1 cellular context compared by ENCODE assay signal in genomic region chr1:54764132-54764921, GRCh38.
TF ChIP-seq lines count a peak whose summit lies in the region.

TSS of gene PARS2 (minus strand) at chr1:54764523. CDS start at chr1:54759161, 5,362 bp downstream.

TF ChIP-seq in K562, 482 proteins besides CTCF, POLR2A, EP300 and RAD21 (continued from another document and continues in another):
- TF ChIP-seq TFE3 (CRISPR knock-in tag; IDR thresholded peaks at IDR 0.05): no peak
- TF ChIP-seq TSHZ1 (CRISPR knock-in tag; IDR thresholded peaks at IDR 0.05): no peak
- peak in 1 of 2 experiments; percentile 34; a peak in 1 of 4 replicates for TF ChIP-seq TEAD1 (CRISPR knock-in tag; IDR thresholded peaks at IDR 0.05)
- TF ChIP-seq KAT7 (CRISPR knock-in tag; IDR thresholded peaks at IDR 0.05; ENCODE audit: borderline replicate concordance): peak; percentile 66; the same call in 1 of the 2 replicates
- 0 out of 2 replicates have a peak, but pooled peaks have one; percentile 31 for TF ChIP-seq HBP1 (CRISPR knock-in tag; IDR thresholded peaks at IDR 0.05)
- no peak for TF ChIP-seq ZNF318 (IDR thresholded peaks at IDR 0.05; ENCODE audit: borderline replicate concordance in 1 of 2, low read depth in 1 of 2)
- TF ChIP-seq STAT5A (IDR thresholded peaks at IDR 0.05; ENCODE audit: borderline replicate concordance, low read length): no peak
- no peak for TF ChIP-seq NFRKB (IDR thresholded peaks at IDR 0.05; ENCODE audit: low read depth)
- peak; percentile 71; the same call in 1 of the 2 replicates for TF ChIP-seq HDAC2 (IDR thresholded peaks at IDR 0.05)
- no peak for TF ChIP-seq HIVEP1 (CRISPR knock-in tag; IDR thresholded peaks at IDR 0.05)
- no peak for TF ChIP-seq TFAM (CRISPR knock-in tag; conservative IDR thresholded peaks at IDR 0.05)
- peak; percentile 93 for TF ChIP-seq ZBTB1 (CRISPR knock-in tag; IDR thresholded peaks at IDR 0.05; ENCODE audit: borderline replicate concordance, low read depth)
- TF ChIP-seq SNIP1 (IDR thresholded peaks at IDR 0.05; ENCODE audit: low read depth): peak; percentile 90
- TF ChIP-seq RCOR1 (IDR thresholded peaks at IDR 0.05; ENCODE audit: borderline replicate concordance in 1 of 2, low read depth in 2 of 2, low read length in 2 of 2): peak in 1 of 2 experiments; percentile 72; a peak in 1 of 4 replicates
- TF ChIP-seq FOXJ2 (tag; IDR thresholded peaks at IDR 0.05): no peak
- no peak for TF ChIP-seq TRIM25 (IDR thresholded peaks at IDR 0.05; ENCODE audit: borderline replicate concordance)
- TF ChIP-seq CBFA2T3 (IDR thresholded peaks at IDR 0.05): no peak
- TF ChIP-seq BCOR (IDR thresholded peaks at IDR 0.05): no peak
- TF ChIP-seq SIX5 (IDR thresholded peaks at IDR 0.05; ENCODE audit: borderline replicate concordance in 1 of 2, insufficient read depth in 1 of 2, low read depth in 1 of 2, low read length in 2 of 2): no peak
- TF ChIP-seq ATF2 (CRISPR knock-in tag; IDR thresholded peaks at IDR 0.05): no peak
- no peak for TF ChIP-seq PYGO2 (tag; IDR thresholded peaks at IDR 0.05)
- 0 out of 2 replicates have a peak, but pooled peaks have one; percentile 29 for TF ChIP-seq CAMTA2 (CRISPR knock-in tag; conservative IDR thresholded peaks at IDR 0.05)
- TF ChIP-seq NEUROD1 (IDR thresholded peaks at IDR 0.05; ENCODE audit: borderline replicate concordance, low read depth, low read length, partially characterized antibody): no peak
- TF ChIP-seq BHLHE40 (IDR thresholded peaks at IDR 0.05; ENCODE audit: low read length): peak; percentile 84
- TF ChIP-seq NR0B1 (IDR thresholded peaks at IDR 0.05; ENCODE audit: partially characterized antibody): no peak
- TF ChIP-seq L3MBTL2 (IDR thresholded peaks at IDR 0.05): peak; percentile 83
- TF ChIP-seq ZNF175 (CRISPR knock-in tag; IDR thresholded peaks at IDR 0.05; ENCODE audit: low read depth): no peak
- no peak for TF ChIP-seq TBP (optimal IDR thresholded peaks at IDR 0.05; ENCODE audit: low read depth, low read length)
- no peak for TF ChIP-seq HINFP (tag; conservative IDR thresholded peaks at IDR 0.05; ENCODE audit: low read depth)
- no peak for TF ChIP-seq MLLT1 (IDR thresholded peaks at IDR 0.05)
